In genomic region chr7:148564275-148564951, GRCh38 we compare ENCODE assay signal across 10 cellular contexts. TPM values are rescaled to one million over a fixed set of nuclear protein-coding genes. Genes with fewer than 3 reads are reported as not detected.
DNase-seq lines count a peak whose midpoint lies in the region; ATAC-seq and TF ChIP-seq lines count a peak whose summit lies in the region.
"Not testable (repeated sequence)": the region's sequence is repeated elsewhere in the genome, so short reads cannot be mapped to it uniquely, and the experiment has no call there.
"Had no signal": no experiment of that assay in that cellular context is flagged by ENCODE, and none has a peak within 500 bp of the region (broad histone marks: within the 10 kb centered on the region; RNA-seq: fewer than 3 reads in every experiment).

No MANE protein-coding gene starts in this region.

- H3K27me3 ChIP-seq in esophagus muscularis mucosa, stomach: not testable (repeated sequence)

- H3K36me3 ChIP-seq in esophagus muscularis mucosa, stomach: not testable (repeated sequence)

- peaks cover 20% of the 10 kb centered on the region for H3K4me1 Mint-ChIP-seq in activated T-cell treated with anti-CD3 and anti-CD28 coated beads, Interleukin-2, amount 50 U/mL, for 4 hours (ENCODE audit: low read depth)
- peaks cover 13 to 22% of the 10 kb centered on the region in 2 donors for H3K4me1 Mint-ChIP-seq in natural killer cell

- TF ChIP-seq EP300 in esophagus muscularis mucosa (IDR thresholded peaks at IDR 0.05); stomach (IDR thresholded peaks at IDR 0.05): not testable (repeated sequence)

- H3K27ac ChIP-seq in esophagus muscularis mucosa (replicated peaks in 1 of 4) (peak overlapping the region in 3 of 4 donors; percentile 32 to 57 (median 56)), stomach (peak overlapping the region; percentile 55 to 87 (median 77))

- H3K4me3 Mint-ChIP-seq in activated T-cell treated with anti-CD3 and anti-CD28 coated beads, Interleukin-2, amount 50 U/mL, for 4 hours: peak overlapping the region; percentile 48
- H3K4me3 Mint-ChIP-seq in natural killer cell: peak overlapping the region; percentile 43

- not testable (repeated sequence) for H3K27me3 Mint-ChIP-seq in activated T-cell treated with anti-CD3 and anti-CD28 coated beads, Interleukin-2, amount 50 U/mL, for 4 hours (ENCODE audit: low read depth); natural killer cell (ENCODE audit: low read depth in 2 of 2)

- ATAC-seq in GM18505 (IDR thresholded peaks at IDR 0.05; ENCODE audit: unreplicated experiment) (peak; percentile 82), GM21723 (IDR thresholded peaks at IDR 0.05; ENCODE audit: unreplicated experiment) (peak; percentile 89), HG03354 (IDR thresholded peaks at IDR 0.05; ENCODE audit: poor library complexity, severe bottlenecking, unreplicated experiment) (peak; percentile 90), natural killer cell (peak in 2 of 3 donors; percentile 40 to 46)
- ATAC-seq in activated T-cell treated with anti-CD3 and anti-CD28 coated beads, Interleukin-2, amount 50 U/mL, for 4 hours: peak; percentile 87 to 88

- peak overlapping the region in 1 of 4 donors; percentile 17 for H3K4me3 ChIP-seq in esophagus muscularis mucosa
- not testable (repeated sequence) for H3K4me3 ChIP-seq in stomach

- not testable (repeated sequence) for TF ChIP-seq CTCF in esophagus muscularis mucosa (IDR thresholded peaks at IDR 0.05); natural killer cell (IDR thresholded peaks at IDR 0.05); stomach (IDR thresholded peaks at IDR 0.05)

- H3K4me1 ChIP-seq in esophagus muscularis mucosa (peaks cover 8 to 16% (median 13%) of the 10 kb centered on the region in 4 donors), stomach (peaks cover 0 to 32% (median 16%) of the 10 kb centered on the region in 4 donors)

- peak overlapping the region; percentile 54 to 87 for H3K27ac Mint-ChIP-seq in natural killer cell

- H3K9me3 ChIP-seq in esophagus muscularis mucosa, stomach: not testable (repeated sequence)

- H3K9me3 Mint-ChIP-seq in activated T-cell treated with anti-CD3 and anti-CD28 coated beads, Interleukin-2, amount 50 U/mL, for 4 hours; natural killer cell: not testable (repeated sequence)

- peak; percentile 69 for DNase-seq in OCI-M1 (lab: John Stamatoyannopoulos, UW)
- peak; percentile 15 for DNase-seq in activated T-cell treated with anti-CD3 and anti-CD28 coated beads, Interleukin-2, amount 50 U/mL, for 4 hours
- not testable (repeated sequence) for DNase-seq in esophagus muscularis mucosa (ENCODE audit: extremely low spot score); natural killer cell
- DNase-seq in stomach: peak; percentile 27

- intact Hi-C loops in esophagus muscularis mucosa (cut with DNase I); natural killer cell (cut with micrococcal nuclease); stomach (cut with DNase I; ENCODE audit: low total_unique reads): not testable (repeated sequence)

- not testable (repeated sequence) for H3K36me3 Mint-ChIP-seq in activated T-cell treated with anti-CD3 and anti-CD28 coated beads, Interleukin-2, amount 50 U/mL, for 4 hours (ENCODE audit: insufficient read depth); natural killer cell

- not testable (repeated sequence) for TF ChIP-seq POLR2A in GM18505 (IDR thresholded peaks at IDR 0.05; ENCODE audit: borderline replicate concordance, extremely low read depth, insufficient read depth, insufficient read length); esophagus muscularis mucosa (IDR thresholded peaks at IDR 0.05; ENCODE audit: low read depth); stomach (IDR thresholded peaks at IDR 0.05)

- WGBS in esophagus muscularis mucosa: 27% methylated on average over 4 of the region's 4 CpGs
- WGBS in stomach, 5 donors: 19 to 32% (median 26%) methylated on average over 4 of the region's 4 CpGs

RNA-seq across cellular contexts. Expression of gene C7orf33, which starts 26.2 kb away (rescaled TPM):
- total RNA-seq in activated T-cell treated with anti-CD3 and anti-CD28 coated beads, Interleukin-2, amount 50 U/mL, for 4 hours: not detected
- total RNA-seq in esophagus muscularis mucosa (not detected), natural killer cell (not detected), stomach (not detected)
- not detected for polyA plus RNA-seq in stomach
- total RNA-seq: neural crest cell had no signal
- polyA plus RNA-seq: adipose tissue had no signal
